1 cellular context compared by ENCODE assay signal in the genomic region with DNA sequence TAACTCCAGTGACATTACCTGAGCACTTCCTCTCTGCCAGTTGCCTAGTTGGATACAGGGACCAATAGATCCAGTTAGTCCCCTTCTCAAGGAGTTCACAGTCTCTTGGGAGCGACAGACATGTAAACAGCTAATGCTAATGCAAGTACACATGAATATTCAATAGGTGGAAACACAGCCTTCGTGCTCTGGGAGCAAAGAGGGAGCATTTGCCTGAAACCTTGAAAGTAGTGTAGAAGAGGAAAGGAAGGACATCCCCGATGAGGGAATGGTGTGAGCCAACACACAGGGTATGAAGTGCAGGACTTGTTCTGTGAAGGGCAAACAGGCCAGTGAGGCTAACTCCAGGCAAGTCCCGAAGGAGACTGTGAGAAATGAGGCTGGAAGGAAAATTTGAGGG.
TF ChIP-seq lines count a peak whose summit lies in the region.

No MANE protein-coding gene starts in this region.

TF ChIP-seq in HEK293, 187 proteins besides CTCF, POLR2A, EP300 and RAD21:
- TF ChIP-seq, protein P1, sequence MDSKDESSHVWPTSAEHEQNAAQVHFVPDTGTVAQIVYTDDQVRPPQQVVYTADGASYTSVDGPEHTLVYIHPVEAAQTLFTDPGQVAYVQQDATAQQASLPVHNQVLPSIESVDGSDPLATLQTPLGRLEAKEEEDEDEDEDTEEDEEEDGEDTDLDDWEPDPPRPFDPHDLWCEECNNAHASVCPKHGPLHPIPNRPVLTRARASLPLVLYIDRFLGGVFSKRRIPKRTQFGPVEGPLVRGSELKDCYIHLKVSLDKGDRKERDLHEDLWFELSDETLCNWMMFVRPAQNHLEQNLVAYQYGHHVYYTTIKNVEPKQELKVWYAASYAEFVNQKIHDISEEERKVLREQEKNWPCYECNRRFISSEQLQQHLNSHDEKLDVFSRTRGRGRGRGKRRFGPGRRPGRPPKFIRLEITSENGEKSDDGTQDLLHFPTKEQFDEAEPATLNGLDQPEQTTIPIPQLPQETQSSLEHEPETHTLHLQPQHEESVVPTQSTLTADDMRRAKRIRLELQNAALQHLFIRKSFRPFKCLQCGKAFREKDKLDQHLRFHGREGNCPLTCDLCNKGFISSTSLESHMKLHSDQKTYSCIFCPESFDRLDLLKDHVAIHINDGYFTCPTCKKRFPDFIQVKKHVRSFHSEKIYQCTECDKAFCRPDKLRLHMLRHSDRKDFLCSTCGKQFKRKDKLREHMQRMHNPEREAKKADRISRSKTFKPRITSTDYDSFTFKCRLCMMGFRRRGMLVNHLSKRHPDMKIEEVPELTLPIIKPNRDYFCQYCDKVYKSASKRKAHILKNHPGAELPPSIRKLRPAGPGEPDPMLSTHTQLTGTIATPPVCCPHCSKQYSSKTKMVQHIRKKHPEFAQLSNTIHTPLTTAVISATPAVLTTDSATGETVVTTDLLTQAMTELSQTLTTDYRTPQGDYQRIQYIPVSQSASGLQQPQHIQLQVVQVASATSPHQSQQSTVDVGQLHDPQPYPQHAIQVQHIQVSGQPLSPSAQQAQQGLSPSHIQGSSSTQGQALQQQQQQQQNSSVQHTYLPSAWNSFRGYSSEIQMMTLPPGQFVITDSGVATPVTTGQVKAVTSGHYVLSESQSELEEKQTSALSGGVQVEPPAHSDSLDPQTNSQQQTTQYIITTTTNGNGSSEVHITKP (tag by site-specific recombination; IDR thresholded peaks at IDR 0.05), result peak; percentile 59
- TF ChIP-seq, protein P2, sequence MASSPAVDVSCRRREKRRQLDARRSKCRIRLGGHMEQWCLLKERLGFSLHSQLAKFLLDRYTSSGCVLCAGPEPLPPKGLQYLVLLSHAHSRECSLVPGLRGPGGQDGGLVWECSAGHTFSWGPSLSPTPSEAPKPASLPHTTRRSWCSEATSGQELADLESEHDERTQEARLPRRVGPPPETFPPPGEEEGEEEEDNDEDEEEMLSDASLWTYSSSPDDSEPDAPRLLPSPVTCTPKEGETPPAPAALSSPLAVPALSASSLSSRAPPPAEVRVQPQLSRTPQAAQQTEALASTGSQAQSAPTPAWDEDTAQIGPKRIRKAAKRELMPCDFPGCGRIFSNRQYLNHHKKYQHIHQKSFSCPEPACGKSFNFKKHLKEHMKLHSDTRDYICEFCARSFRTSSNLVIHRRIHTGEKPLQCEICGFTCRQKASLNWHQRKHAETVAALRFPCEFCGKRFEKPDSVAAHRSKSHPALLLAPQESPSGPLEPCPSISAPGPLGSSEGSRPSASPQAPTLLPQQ (tag by site-specific recombination; IDR thresholded peaks at IDR 0.05), result no peak
